Comparison of ENCODE assay signal across 18 cellular contexts in genomic region chrX:19864736-19865135, GRCh38. TPM values are rescaled to one million over a fixed set of nuclear protein-coding genes. Genes with fewer than 3 reads are reported as not detected.
DNase-seq lines count a peak whose midpoint lies in the region; ATAC-seq and TF ChIP-seq lines count a peak whose summit lies in the region.
"Had no signal": no experiment of that assay in that cellular context is flagged by ENCODE, and none has a peak within 500 bp of the region (broad histone marks: within the 10 kb centered on the region; RNA-seq: fewer than 3 reads in every experiment).

No MANE protein-coding gene starts in this region.

- no peak for ATAC-seq in stimulated activated naive CD8-positive, alpha-beta T cell treated with anti-CD3 and anti-CD28 coated beads, Interleukin-15, amount 100 ng/mL, for 72 hours
- ATAC-seq in GM18517 (IDR thresholded peaks at IDR 0.05; ENCODE audit: unreplicated experiment) = no peak
- ATAC-seq in left lobe of liver = no peak
- ATAC-seq: esophagus mucosa, left ventricle myocardium superior had no signal

- no peaks in the 10 kb centered on the region for H3K9me2 ChIP-seq in MM.1S (replicated peaks; ENCODE audit: insufficient read depth, low read length)

- H3K79me2 ChIP-seq in MM.1S (ENCODE audit: low read length) = peaks cover 30% of the 10 kb centered on the region

- 0 out of 2 replicates have a peak overlapping the region, but pooled peaks have one; percentile 16 for H3K27ac ChIP-seq in MM.1S (ENCODE audit: low read length)
- H3K27ac ChIP-seq: PC-9 had no signal

- H3K27me3 ChIP-seq in MM.1S (replicated peaks; ENCODE audit: insufficient read depth, low read length) = no peaks in the 10 kb centered on the region

- no peak overlapping the region for H3K4me2 ChIP-seq in MM.1S (ENCODE audit: low read depth, low read length)
- H3K4me2 ChIP-seq: PC-9 had no signal

- H3F3A ChIP-seq in MM.1S (ENCODE audit: insufficient read depth, low read length) = no peaks in the 10 kb centered on the region

- H3K4me3 ChIP-seq in MM.1S (ENCODE audit: low read length) = no peak overlapping the region
- H3K4me3 ChIP-seq: PC-9 had no signal

- H3K36me3 Mint-ChIP-seq in stimulated activated naive CD8-positive, alpha-beta T cell treated with anti-CD3 and anti-CD28 coated beads, Interleukin-15, Interleukin-2, amounts not matched to agents 100 ng/mL and 50 ng/mL, for 24 hours (ENCODE audit: low read depth) = peaks cover 12% of the 10 kb centered on the region
- H3K36me3 Mint-ChIP-seq in dendritic cell treated with granulocyte-macrophage colony-stimulating factor and Interleukin-4, amounts not matched to agents 40 ng/mL and 50 ng/mL, for 4 days (ENCODE audit: low read depth) = peaks cover 8% of the 10 kb centered on the region

- TF ChIP-seq CTCF in MM.1S (IDR thresholded peaks at IDR 0.05; ENCODE audit: low read length) (no peak), GM10266 (IDR thresholded peaks at IDR 0.05; ENCODE audit: control insufficient read depth, insufficient read depth, low read depth, missing control alignments) (no peak)

- H3K9me3 ChIP-seq in MM.1S (replicated peaks; ENCODE audit: insufficient read depth, low read length) = no peaks in the 10 kb centered on the region

- no peak for DNase-seq in stimulated activated naive CD8-positive, alpha-beta T cell treated with anti-CD3 and anti-CD28 coated beads, Interleukin-15, amount 100 ng/mL, for 72 hours
- DNase-seq in MM.1S (no peak), NCI-H2081 (lab: John Stamatoyannopoulos, UW) (no peak), GM10266 (ENCODE audit: extremely low spot score) (no peak), left lobe of liver (ENCODE audit: low spot score) (no peak)
- DNase-seq: activated effector memory CD4-positive, alpha-beta T cell treated with anti-CD3 and anti-CD28 coated beads, Interleukin-2, amount 50 U/mL, for 16 hours; central memory CD4-positive, alpha-beta T cell; effector CD4-positive, alpha-beta T cell; left ventricle myocardium superior; NCI-H2081 treated with DMSO at 0.1 percent for 48 hours; NCI-H526; PC-9; T-helper 9 cell; trophoblast cell had no signal

- H3K9me3 Mint-ChIP-seq in stimulated activated naive CD8-positive, alpha-beta T cell treated with anti-CD3 and anti-CD28 coated beads, Interleukin-15, Interleukin-2, amounts not matched to agents 100 ng/mL and 50 ng/mL, for 24 hours = no peaks in the 10 kb centered on the region
- H3K9me3 Mint-ChIP-seq in stimulated activated naive CD8-positive, alpha-beta T cell treated with anti-CD3 and anti-CD28 coated beads, Interleukin-15, amount 100 ng/mL, for 72 hours = no peaks in the 10 kb centered on the region
- no peaks in the 10 kb centered on the region for H3K9me3 Mint-ChIP-seq in dendritic cell treated with granulocyte-macrophage colony-stimulating factor and Interleukin-4, amounts not matched to agents 40 ng/mL and 50 ng/mL, for 4 days

- intact Hi-C loops in dendritic cell treated with granulocyte-macrophage colony-stimulating factor and Interleukin-4, amounts not matched to agents 40 ng/mL and 50 ng/mL, for 4 days (cut with micrococcal nuclease) = loop anchor here (5.0 kb wide), 1 partner anchor 37 kb away; no protein-coding TSS in a partner anchor

- no peak overlapping the region for H3K27ac Mint-ChIP-seq in stimulated activated naive CD8-positive, alpha-beta T cell treated with anti-CD3 and anti-CD28 coated beads, Interleukin-15, Interleukin-2, amounts not matched to agents 100 ng/mL and 50 ng/mL, for 24 hours
- H3K27ac Mint-ChIP-seq in stimulated activated naive CD8-positive, alpha-beta T cell treated with anti-CD3 and anti-CD28 coated beads, Interleukin-15, amount 100 ng/mL, for 72 hours = no peak overlapping the region
- H3K27ac Mint-ChIP-seq in dendritic cell treated with granulocyte-macrophage colony-stimulating factor and Interleukin-4, amounts not matched to agents 40 ng/mL and 50 ng/mL, for 4 days = peak overlapping the region; percentile 83

- no peak overlapping the region for H3K9ac ChIP-seq in MM.1S (ENCODE audit: low read length)

- H4K20me1 ChIP-seq in MM.1S (ENCODE audit: insufficient read depth, low read length) = no peaks in the 10 kb centered on the region

- H2AFZ ChIP-seq in MM.1S (ENCODE audit: low read length) = no peak overlapping the region
- H2AFZ ChIP-seq: PC-9 had no signal

- H3K27me3 Mint-ChIP-seq in stimulated activated naive CD8-positive, alpha-beta T cell treated with anti-CD3 and anti-CD28 coated beads, Interleukin-15, Interleukin-2, amounts not matched to agents 100 ng/mL and 50 ng/mL, for 24 hours = no peaks in the 10 kb centered on the region
- H3K27me3 Mint-ChIP-seq in stimulated activated naive CD8-positive, alpha-beta T cell treated with anti-CD3 and anti-CD28 coated beads, Interleukin-15, amount 100 ng/mL, for 72 hours = no peaks in the 10 kb centered on the region
- H3K27me3 Mint-ChIP-seq in dendritic cell treated with granulocyte-macrophage colony-stimulating factor and Interleukin-4, amounts not matched to agents 40 ng/mL and 50 ng/mL, for 4 days = no peaks in the 10 kb centered on the region

- no peaks in the 10 kb centered on the region for H3K36me3 ChIP-seq in MM.1S (replicated peaks; ENCODE audit: insufficient read depth, low read length)

- H3K4me1 Mint-ChIP-seq in stimulated activated naive CD8-positive, alpha-beta T cell treated with anti-CD3 and anti-CD28 coated beads, Interleukin-15, Interleukin-2, amounts not matched to agents 100 ng/mL and 50 ng/mL, for 24 hours (ENCODE audit: low read depth) = peaks cover 78% of the 10 kb centered on the region
- peaks cover 68% of the 10 kb centered on the region for H3K4me1 Mint-ChIP-seq in stimulated activated naive CD8-positive, alpha-beta T cell treated with anti-CD3 and anti-CD28 coated beads, Interleukin-15, amount 100 ng/mL, for 72 hours
- H3K4me1 Mint-ChIP-seq in dendritic cell treated with granulocyte-macrophage colony-stimulating factor and Interleukin-4, amounts not matched to agents 40 ng/mL and 50 ng/mL, for 4 days (ENCODE audit: low read depth) = peaks cover 48% of the 10 kb centered on the region

- peak overlapping the region; percentile 7 for H3K4me3 Mint-ChIP-seq in stimulated activated naive CD8-positive, alpha-beta T cell treated with anti-CD3 and anti-CD28 coated beads, Interleukin-15, Interleukin-2, amounts not matched to agents 100 ng/mL and 50 ng/mL, for 24 hours
- no peak overlapping the region for H3K4me3 Mint-ChIP-seq in stimulated activated naive CD8-positive, alpha-beta T cell treated with anti-CD3 and anti-CD28 coated beads, Interleukin-15, amount 100 ng/mL, for 72 hours
- H3K4me3 Mint-ChIP-seq in dendritic cell treated with granulocyte-macrophage colony-stimulating factor and Interleukin-4, amounts not matched to agents 40 ng/mL and 50 ng/mL, for 4 days = no peak overlapping the region

- H3K4me1 ChIP-seq in MM.1S (ENCODE audit: low read length) = peaks cover 41% of the 10 kb centered on the region

RNA-seq across cellular contexts. Expression of gene SH3KBP1, which starts 22.7 kb away (rescaled TPM):
- 8.6 TPM for total RNA-seq in left lobe of liver
